21 cellular contexts compared by ENCODE assay signal in the genomic region with DNA sequence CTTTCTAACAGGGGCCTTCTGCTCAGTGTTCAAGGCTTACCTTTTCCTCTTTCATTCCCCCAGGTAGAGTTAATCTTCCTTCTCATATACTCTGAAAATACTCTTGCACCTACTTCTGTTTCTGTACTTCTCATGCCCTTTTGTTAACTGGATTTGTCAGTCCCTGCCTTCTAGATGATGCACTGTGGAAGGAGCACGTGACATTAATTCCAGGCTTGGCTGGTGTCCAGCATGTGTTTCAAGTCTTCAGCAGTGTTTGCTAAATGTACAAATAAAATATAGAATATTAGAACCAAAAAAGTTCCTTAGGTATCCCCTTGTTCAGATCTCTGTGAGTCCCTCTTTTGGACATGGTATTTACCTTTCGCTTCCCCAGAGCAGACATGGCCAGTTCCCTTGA. TPM values are rescaled to one million over a fixed set of nuclear protein-coding genes. Genes with fewer than 3 reads are reported as not detected.
DNase-seq lines count a peak whose midpoint lies in the region; ATAC-seq and TF ChIP-seq lines count a peak whose summit lies in the region.
"Had no signal": no experiment of that assay in that cellular context is flagged by ENCODE, and none has a peak within 500 bp of the region (broad histone marks: within the 10 kb centered on the region; RNA-seq: fewer than 3 reads in every experiment).

No MANE protein-coding gene starts in this region.

- no peak overlapping the region for H3K4me3 ChIP-seq in fibroblast of the aortic adventitia (ENCODE audit: low read depth, low read length)
- H3K4me3 ChIP-seq in stomach = no peak overlapping the region
- H3K4me3 ChIP-seq: GM23338, heart left ventricle, upper lobe of left lung had no signal

- CTCF ChIA-PET in activated CD8-positive, alpha-beta T cell treated with anti-CD3 and anti-CD28 coated beads for 36 hours (lab: Charles Lee) = interaction anchor here (0.8 to 4.9 kb wide), 7 partner anchors 12 to 71 kb away, joined by 3 to 19 read pairs (median 3); no protein-coding TSS in a partner anchor

- H3K27me3 ChIP-seq in stomach = no peaks in the 10 kb centered on the region
- H3K27me3 ChIP-seq: heart left ventricle, upper lobe of left lung had no signal

- POLR2A ChIA-PET in activated CD8-positive, alpha-beta T cell treated with anti-CD3 and anti-CD28 coated beads for 36 hours (lab: Charles Lee) = interaction anchor here (0.6 to 0.7 kb wide), 2 partner anchors 17 to 101 kb away, joined by 3 to 4 read pairs; no protein-coding TSS in a partner anchor

- peaks cover 3 to 28% (median 16%) of the 10 kb centered on the region in 4 donors for H3K4me1 ChIP-seq in stomach

- TF ChIP-seq EP300 in stomach (IDR thresholded peaks at IDR 0.05) = no peak

- intact Hi-C loops in stomach (cut with DNase I; ENCODE audit: low total_unique reads) = no loop called here
- intact Hi-C loops in activated CD8-positive, alpha-beta T cell treated with anti-CD3 and anti-CD28 coated beads for 36 hours (cut with micrococcal nuclease) = no loop called here

- H3K4me1 Mint-ChIP-seq in activated CD8-positive, alpha-beta T cell treated with anti-CD3 and anti-CD28 coated beads for 36 hours (ENCODE audit: low read depth) = peaks cover 9% of the 10 kb centered on the region
- H3K4me1 Mint-ChIP-seq: memory B cell; stimulated activated naive B cell treated with anti-CD40 and anti-IgM and Interleukin-4, amounts not matched to agents 10 μg/mL and 1 μg/mL and 100 μg/mL, for 72 hours had no signal

- H3K27ac ChIP-seq in stomach = no peak overlapping the region
- H3K27ac ChIP-seq: heart left ventricle, upper lobe of left lung had no signal

- H3K36me3 ChIP-seq in stomach = no peaks in the 10 kb centered on the region
- H3K36me3 ChIP-seq: heart left ventricle, upper lobe of left lung had no signal

- no peaks in the 10 kb centered on the region for H3K36me3 Mint-ChIP-seq in activated CD8-positive, alpha-beta T cell treated with anti-CD3 and anti-CD28 coated beads for 36 hours (ENCODE audit: low read depth)
- H3K36me3 Mint-ChIP-seq: CD14-positive monocyte; immature natural killer cell; memory B cell; stimulated activated naive B cell treated with anti-CD40 and anti-IgM and Interleukin-4, amounts not matched to agents 10 μg/mL and 1 μg/mL and 100 μg/mL, for 72 hours had no signal

- 59 to 66% (median 62%) methylated on average over 2 of the region's 2 CpGs for WGBS in stomach, 5 donors

- ATAC-seq in activated CD8-positive, alpha-beta T cell treated with anti-CD3 and anti-CD28 coated beads for 36 hours = no peak
- ATAC-seq: GM23338; heart left ventricle; stimulated activated naive B cell treated with anti-CD40 and anti-IgM and Interleukin-4, amounts not matched to agents 10 μg/mL and 1 μg/mL and 100 μg/mL, for 72 hours had no signal

- H3K4me3 Mint-ChIP-seq in activated CD8-positive, alpha-beta T cell treated with anti-CD3 and anti-CD28 coated beads for 36 hours = no peak overlapping the region
- H3K4me3 Mint-ChIP-seq: CD14-positive monocyte; dendritic cell treated with granulocyte-macrophage colony-stimulating factor and Interleukin-4, amounts not matched to agents 40 ng/mL and 50 ng/mL, for 4 days; GM23338; immature natural killer cell; memory B cell; stimulated activated naive B cell treated with anti-CD40 and anti-IgM and Interleukin-4, amounts not matched to agents 10 μg/mL and 1 μg/mL and 100 μg/mL, for 72 hours had no signal

- no peak overlapping the region for H3K27ac Mint-ChIP-seq in activated CD8-positive, alpha-beta T cell treated with anti-CD3 and anti-CD28 coated beads for 36 hours
- H3K27ac Mint-ChIP-seq: GM23338; memory B cell; stimulated activated naive B cell treated with anti-CD40 and anti-IgM and Interleukin-4, amounts not matched to agents 10 μg/mL and 1 μg/mL and 100 μg/mL, for 72 hours had no signal

- no peaks in the 10 kb centered on the region for H3K27me3 Mint-ChIP-seq in activated CD8-positive, alpha-beta T cell treated with anti-CD3 and anti-CD28 coated beads for 36 hours
- H3K27me3 Mint-ChIP-seq: dendritic cell treated with granulocyte-macrophage colony-stimulating factor and Interleukin-4, amounts not matched to agents 40 ng/mL and 50 ng/mL, for 4 days; memory B cell; stimulated activated naive B cell treated with anti-CD40 and anti-IgM and Interleukin-4, amounts not matched to agents 10 μg/mL and 1 μg/mL and 100 μg/mL, for 72 hours had no signal

- no peaks in the 10 kb centered on the region for H3K9me3 ChIP-seq in stomach
- H3K9me3 ChIP-seq: heart left ventricle, upper lobe of left lung had no signal

- TF ChIP-seq CTCF in fibroblast of the aortic adventitia (IDR thresholded peaks at IDR 0.05; ENCODE audit: insufficient read depth, low read length) = no peak
- no peak for TF ChIP-seq CTCF in stomach (IDR thresholded peaks at IDR 0.05)
- TF ChIP-seq CTCF in activated CD8-positive, alpha-beta T cell treated with anti-CD3 and anti-CD28 coated beads for 36 hours (IDR thresholded peaks at IDR 0.05) = no peak

- H3K9me3 Mint-ChIP-seq in activated CD8-positive, alpha-beta T cell treated with anti-CD3 and anti-CD28 coated beads for 36 hours = no peaks in the 10 kb centered on the region
- H3K9me3 Mint-ChIP-seq: dendritic cell treated with granulocyte-macrophage colony-stimulating factor and Interleukin-4, amounts not matched to agents 40 ng/mL and 50 ng/mL, for 4 days; GM23338; immature natural killer cell; memory B cell; stimulated activated naive B cell treated with anti-CD40 and anti-IgM and Interleukin-4, amounts not matched to agents 10 μg/mL and 1 μg/mL and 100 μg/mL, for 72 hours had no signal

- DNase-seq in NCI-H510A treated with DMSO at 0.1 percent for 48 hours (lab: John Stamatoyannopoulos, UW) = peak; percentile 18
- DNase-seq in NCI-H510A (lab: John Stamatoyannopoulos, UW) = no peak
- peak; percentile 71 for DNase-seq in amniotic epithelial cell (ENCODE audit: low read depth)
- DNase-seq in fibroblast of the aortic adventitia (ENCODE audit: low read depth) = peak; percentile 65
- peak; percentile 30 for DNase-seq in stomach
- DNase-seq in pons (ENCODE audit: low spot score) = no peak
- DNase-seq in retina = no peak
- DNase-seq in activated CD8-positive, alpha-beta T cell treated with anti-CD3 and anti-CD28 coated beads for 36 hours = no peak
- DNase-seq: activated CD4-positive, alpha-beta T cell treated with anti-CD3 and anti-CD28 coated beads, Interleukin-2, amount 50 U/mL, for 48 hours; activated naive CD4-positive, alpha-beta T cell treated with Interleukin-2 at 50 U/mL for 16 hours; DMS53; immature natural killer cell; NCI-H1417 treated with DMSO at 0.1 percent for 48 hours; NCI-H2227 treated with DMSO at 0.1 percent for 48 hours; stimulated activated naive B cell treated with anti-CD40 and anti-IgM and Interleukin-4, amounts not matched to agents 10 μg/mL and 1 μg/mL and 100 μg/mL, for 72 hours; upper lobe of left lung had no signal

- no peak for TF ChIP-seq POLR2A in stomach (IDR thresholded peaks at IDR 0.05)

RNA-seq across cellular contexts. Expression of a gene that starts 27.9 kb away (rescaled TPM):
- 14.4 and 19.5 TPM in 2 replicates for total RNA-seq in fibroblast of the aortic adventitia (ENCODE audit: low replicate concordance)
- 100 to 1,000 TPM in 1 of 5 donors, 10 to 100 TPM in 4; 23.3 to 111 (median 32.6) TPM for total RNA-seq in stomach
- 10 to 100 TPM; 35.7 to 64.9 (median 43.7) TPM for polyA plus RNA-seq in stomach
- total RNA-seq in activated CD8-positive, alpha-beta T cell treated with anti-CD3 and anti-CD28 coated beads for 36 hours = 100 to 1,000 TPM; 340 to 351 TPM

Comparison
In these comparisons a context has a peak if more than half of its experiments do, and no peak if none do; other contexts are left out.
1. DNase-seq: peak in NCI-H510A treated with DMSO at 0.1 percent for 48 hours (single experiment), amniotic epithelial cell (single experiment), fibroblast of the aortic adventitia (single experiment) and stomach (single experiment); none in NCI-H510A (single experiment), pons (single experiment), retina (single experiment) and activated CD8-positive, alpha-beta T cell treated with anti-CD3 and anti-CD28 coated beads for 36 hours (single experiment).